Comparison of ENCODE assay signal across 32 cellular contexts in genomic region chr20:61688411-61688810, GRCh38.
"Had no signal": no experiment of that assay in that cellular context is flagged by ENCODE, and none has a peak within 500 bp of the region (broad histone marks: within the 10 kb centered on the region; RNA-seq: fewer than 3 reads in every experiment).

No MANE protein-coding gene starts in this region.

- H3K36me3 ChIP-seq: adrenal gland, brain microvascular endothelial cell, breast epithelium had no signal

- H3K4me3 ChIP-seq: adrenal gland, body of pancreas, breast epithelium had no signal

- H3K9me3 ChIP-seq: adrenal gland, body of pancreas, breast epithelium had no signal

- DNase-seq: activated B cell treated with CpG ODN at 0.5 μM for 24 hours; activated CD4-positive, alpha-beta memory T cell treated with anti-CD3 and anti-CD28 coated beads for 36 hours; activated CD4-positive, alpha-beta T cell treated with anti-CD3 and anti-CD28 coated beads for 4 hours; activated CD4-positive, alpha-beta T cell treated with anti-CD3 and anti-CD28 coated beads, Interleukin-2, amount 10 ng/mL, durations not matched to agents 24 days and 14 days; activated CD4-positive, alpha-beta T cell treated with anti-CD3 and anti-CD28 coated beads, Interleukin-2, amount 50 U/mL, for 1 hour; activated CD4-positive, alpha-beta T cell treated with anti-CD3 and anti-CD28 coated beads, Interleukin-2, amount 50 U/mL, for 4 hours; activated CD4-positive, CD25-positive, alpha-beta regulatory T cell treated with anti-CD3 and anti-CD28 coated beads, Interleukin-2, amount 50 U/mL, for 72 hours; activated CD8-positive, alpha-beta memory T cell treated with anti-CD3 and anti-CD28 coated beads, Interleukin-2, amount 50 U/mL, for 4 hours; activated CD8-positive, alpha-beta T cell treated with anti-CD3 and anti-CD28 coated beads for 36 hours; activated effector memory CD4-positive, alpha-beta T cell treated with anti-CD3 and anti-CD28 coated beads, Interleukin-2, amount 50 U/mL, for 16 hours; activated gamma-delta T cell treated with Interleukin-2 at 50 U/mL for 16 hours; activated naive CD4-positive, alpha-beta T cell; activated naive CD4-positive, alpha-beta T cell treated with anti-CD3 and anti-CD28 coated beads for 36 hours; activated naive CD4-positive, alpha-beta T cell treated with anti-CD3 and anti-CD28 coated beads, Interleukin-2, amount 50 U/mL, for 16 hours; activated naive CD8-positive, alpha-beta T cell treated with anti-CD3 and anti-CD28 coated beads for 36 hours; activated T-cell treated with anti-CD3 and anti-CD28 coated beads for 4 hours; activated T-cell treated with anti-CD3 and anti-CD28 coated beads, Interleukin-2, amount 50 U/mL, for 1 hour; activated T-cell treated with anti-CD3 and anti-CD28 coated beads, Interleukin-2, amount 50 U/mL, for 4 hours; activated T-cell treated with anti-CD3 and anti-CD28 coated beads, Interleukin-2, amount 50 U/mL, for 72 hours; adrenal gland; amniotic stem cell; aorta; body of pancreas; brain microvascular endothelial cell; central memory CD4-positive, alpha-beta T cell; T-helper 1 cell; T-helper 2 cell; T-helper 9 cell had no signal

- ATAC-seq: activated CD8-positive, alpha-beta T cell treated with anti-CD3 and anti-CD28 coated beads for 36 hours; activated naive CD4-positive, alpha-beta T cell treated with anti-CD3 and anti-CD28 coated beads, Interleukin-2, amount 50 U/mL, for 72 hours; activated T-cell treated with anti-CD3 and anti-CD28 coated beads, Interleukin-2, amount 50 U/mL, for 4 hours; activated T-cell treated with anti-CD3 and anti-CD28 coated beads, Interleukin-2, amount 50 U/mL, for 72 hours; activated T-helper 17 cell treated with anti-CD3 and anti-CD28 coated beads, Interleukin-2, amount 50 U/mL, for 72 hours; body of pancreas had no signal

- H3K4me1 ChIP-seq: adrenal gland, body of pancreas, breast epithelium had no signal

- H3K27ac ChIP-seq: adrenal gland, body of pancreas, brain microvascular endothelial cell, breast epithelium, VCaP had no signal

- H3K27me3 ChIP-seq: adrenal gland, brain microvascular endothelial cell had no signal
